Comparison of ENCODE assay signal across 7 cellular contexts in genomic region chr21:29684106-29684505, GRCh38.
"Had no signal": no experiment of that assay in that cellular context is flagged by ENCODE, and none has a peak within 500 bp of the region (broad histone marks: within the 10 kb centered on the region; RNA-seq: fewer than 3 reads in every experiment).

No MANE protein-coding gene starts in this region.

- H3K4me2 ChIP-seq: KMS-11 had no signal

- FAIRE-seq: HepG2, HTR-8/SVneo had no signal

- H3K27ac ChIP-seq: HL-60, KMS-11 had no signal

- DNase-seq: IMR-90, KBM-7, KG1 had no signal

- ATAC-seq: HepG2 had no signal

- H3K9ac ChIP-seq: KMS-11 had no signal
